In genomic region chr3:5198313-5198677, GRCh38 we compare ENCODE assay signal across 11 cellular contexts. TPM values are rescaled to one million over a fixed set of nuclear protein-coding genes. Genes with fewer than 3 reads are reported as not detected.
DNase-seq lines count a peak whose midpoint lies in the region; ATAC-seq and TF ChIP-seq lines count a peak whose summit lies in the region.
"Had no signal": no experiment of that assay in that cellular context is flagged by ENCODE, and none has a peak within 500 bp of the region (broad histone marks: within the 10 kb centered on the region; RNA-seq: fewer than 3 reads in every experiment).

No MANE protein-coding gene starts in this region.

- in situ Hi-C loops in KBM-7 (cut with MboI; ENCODE audit: low pct_unique_long_range_greater_than_20kb, low sequenced_read_pairs), result no loop called here

- no peak overlapping the region for H2BK120ac ChIP-seq in mesendoderm (ENCODE audit: low read depth, low read length)

- no peak overlapping the region for H2AK5ac ChIP-seq in mesendoderm (ENCODE audit: low read length)

- H3K4ac ChIP-seq in mesendoderm (ENCODE audit: low read depth, low read length), result no peak overlapping the region

- no peak overlapping the region for H4K8ac ChIP-seq in mesendoderm (ENCODE audit: low read depth, low read length)

- H3K27me3 Mint-ChIP-seq in activated T-helper 17 cell treated with anti-CD3 and anti-CD28 coated beads, Interleukin-2, amount 50 U/mL, for 72 hours, result no peaks in the 10 kb centered on the region

- H2BK15ac ChIP-seq in mesendoderm (replicated peaks; ENCODE audit: low read depth), result no peak overlapping the region

- H3K36me3 Mint-ChIP-seq in activated T-helper 17 cell treated with anti-CD3 and anti-CD28 coated beads, Interleukin-2, amount 50 U/mL, for 72 hours (ENCODE audit: low read depth), result peaks cover 97% of the 10 kb centered on the region

- peaks cover 3% of the 10 kb centered on the region for H3K36me3 ChIP-seq in mesendoderm (ENCODE audit: control insufficient read depth, insufficient read depth, low read length)

- no peak overlapping the region for H3K4me2 ChIP-seq in mesendoderm (ENCODE audit: low read length)

- peaks cover 2% of the 10 kb centered on the region for H3K4me1 ChIP-seq in mesendoderm (ENCODE audit: control insufficient read depth, low read depth, low read length)

- H3K4me3 ChIP-seq in AG04450 (ENCODE audit: low read depth, low read length) (no peak overlapping the region), HL-60 (replicated peaks; ENCODE audit: insufficient read depth, low read length) (no peak overlapping the region), mesendoderm (ENCODE audit: low read length) (no peak overlapping the region)

- peak overlapping the region; percentile 92 for H3K27ac Mint-ChIP-seq in activated T-helper 17 cell treated with anti-CD3 and anti-CD28 coated beads, Interleukin-2, amount 50 U/mL, for 72 hours

- H3K9me3 ChIP-seq in AG04450 (ENCODE audit: control insufficient read depth, insufficient read depth, low read length), result no peaks in the 10 kb centered on the region

- no peak for TF ChIP-seq CTCF in AG04450 (IDR thresholded peaks at IDR 0.05; ENCODE audit: low read depth, low read length)
- TF ChIP-seq CTCF in HL-60 (IDR thresholded peaks at IDR 0.05; ENCODE audit: insufficient read depth, low read length), result no peak

- no peak overlapping the region for H4K5ac ChIP-seq in mesendoderm (ENCODE audit: low read length)

- POLR2A ChIA-PET in AG04450 (lab: Yijun Ruan, JAX), result no interaction called here

- no peaks in the 10 kb centered on the region for H3K9me3 Mint-ChIP-seq in activated T-helper 17 cell treated with anti-CD3 and anti-CD28 coated beads, Interleukin-2, amount 50 U/mL, for 72 hours

- no peak for DNase-seq in AG04450 (ENCODE audit: low read depth, low spot score)
- no peak for DNase-seq in HL-60 (ENCODE audit: low read depth in 1 of 2, low spot score in 1 of 2)
- DNase-seq in mesendoderm, result peak; percentile 74
- DNase-seq in NCI-H82 (lab: John Stamatoyannopoulos, UW), result no peak
- DNase-seq in KBM-7, result no peak
- DNase-seq: effector CD8-positive, alpha-beta T cell; NCI-H2107; right cardiac atrium had no signal

- H3K79me1 ChIP-seq in mesendoderm (ENCODE audit: low read length), result peaks cover 8% of the 10 kb centered on the region

- WGBS in mesendoderm (ENCODE audit: extremely low coverage, insufficient coverage, low lambda C conversion rate), result no CpG with 5 or more reads among the region's 4 CpGs

- H3K27ac ChIP-seq in AG04450 (ENCODE audit: low read depth, low read length) (peak overlapping the region; percentile 68), HL-60 (replicated peaks) (peak overlapping the region; percentile 73), mesendoderm (ENCODE audit: low read depth, low read length) (no peak overlapping the region)

- H3K27me3 ChIP-seq in AG04450 (ENCODE audit: control insufficient read depth, insufficient read depth, low read length) (no peaks in the 10 kb centered on the region), HL-60 (ENCODE audit: insufficient read depth, poor library complexity, severe bottlenecking) (no peaks in the 10 kb centered on the region), mesendoderm (ENCODE audit: insufficient read depth, low read length, poor library complexity) (no peaks in the 10 kb centered on the region)

- H3K4me3 Mint-ChIP-seq in activated T-helper 17 cell treated with anti-CD3 and anti-CD28 coated beads, Interleukin-2, amount 50 U/mL, for 72 hours, result peak overlapping the region; percentile 80

- no peak overlapping the region for H3K18ac ChIP-seq in mesendoderm (ENCODE audit: low read length)

- no peak overlapping the region for H3K9ac ChIP-seq in mesendoderm (ENCODE audit: low read length)

- no peak for ATAC-seq in activated T-helper 17 cell treated with anti-CD3 and anti-CD28 coated beads, Interleukin-2, amount 50 U/mL, for 72 hours (replicated peaks)
- no peak for ATAC-seq in HG03439 (IDR thresholded peaks at IDR 0.05; ENCODE audit: unreplicated experiment)
- ATAC-seq in GM18858 (IDR thresholded peaks at IDR 0.05; ENCODE audit: unreplicated experiment), result no peak
- ATAC-seq: right cardiac atrium had no signal

- CTCF ChIA-PET in AG04450 (lab: Charles Lee), result interaction anchor here (0.6 to 1.0 kb wide), 2 partner anchors 77 to 854 kb away, joined by 3 read pairs; no protein-coding TSS in a partner anchor

- peaks cover 3% of the 10 kb centered on the region for H3K79me2 ChIP-seq in mesendoderm (ENCODE audit: control insufficient read depth, insufficient read depth, low read length)

- H3K4me1 Mint-ChIP-seq in activated T-helper 17 cell treated with anti-CD3 and anti-CD28 coated beads, Interleukin-2, amount 50 U/mL, for 72 hours, result peaks cover 64% of the 10 kb centered on the region

- H3K56ac ChIP-seq in mesendoderm (ENCODE audit: low read length), result peak overlapping the region; percentile 58

- no peak overlapping the region for H2BK5ac ChIP-seq in mesendoderm (ENCODE audit: low read length)

- no peak overlapping the region for H3K23ac ChIP-seq in mesendoderm (ENCODE audit: low read length)

RNA-seq across cellular contexts. Expression of gene EDEM1, which starts 10.8 kb away (rescaled TPM):
- 36.0 and 42.5 TPM in 2 replicates for polyA plus RNA-seq in AG04450 (2011; rRNA removed)
- 47.1 and 50.6 TPM in 2 replicates for polyA minus RNA-seq in AG04450 (2011; rRNA and poly(A)+ RNA removed)
- 100 to 1,000 TPM; 145 to 194 TPM for total RNA-seq in activated T-helper 17 cell treated with anti-CD3 and anti-CD28 coated beads, Interleukin-2, amount 50 U/mL, for 72 hours
- polyA plus RNA-seq in mesendoderm (2013, experiment 1 of 2), result 4.2 TPM
- polyA plus RNA-seq in mesendoderm (2013, experiment 2 of 2), result 4.4 TPM
